In genomic region chr20:38143646-38144554, GRCh38 we compare ENCODE assay signal across 8 cellular contexts. TPM values are rescaled to one million over a fixed set of nuclear protein-coding genes. Genes with fewer than 3 reads are reported as not detected.
DNase-seq lines count a peak whose midpoint lies in the region; ATAC-seq, FAIRE-seq and TF ChIP-seq lines count a peak whose summit lies in the region.

No MANE protein-coding gene starts in this region.

- DNase-seq in H9 (no peak), T1000 (lab: John Stamatoyannopoulos, UW) (peak; percentile 84), heart left ventricle (peak in 3 of 5 donors; percentile 43 to 80 (median 66)), T-helper 1 cell (no peak), NCI-H2227 treated with DMSO at 0.1 percent for 48 hours (lab: John Stamatoyannopoulos, UW) (no peak), GM19239 (ENCODE audit: insufficient read length, low spot score) (no peak)
- DNase-seq in activated T-cell treated with anti-CD3 and anti-CD28 coated beads, Interleukin-2, amount 50 U/mL, for 24 hours, result no peak

- no peak overlapping the region for H3K56ac ChIP-seq in H9 (ENCODE audit: insufficient read length, low read depth, low read length)

- 100% methylated on average over 1 of the region's 16 CpGs for WGBS in H9 (ENCODE audit: extremely low coverage, insufficient read length, low lambda C conversion rate)
- 33 to 42% (median 34%) methylated on average over 13 to 16 of the region's 16 CpGs for WGBS in heart left ventricle, 4 donors

- H3K27me3 Mint-ChIP-seq in H9 (ENCODE audit: low read depth), result no peaks in the 10 kb centered on the region; the same call in 1 of the 2 replicates
- H3K27me3 Mint-ChIP-seq in activated T-cell treated with anti-CD3 and anti-CD28 coated beads, Interleukin-2, amount 50 U/mL, for 24 hours, result no peaks in the 10 kb centered on the region

- no peak overlapping the region for H2BK120ac ChIP-seq in H9 (ENCODE audit: low read depth, low read length, poor library complexity, severe bottlenecking)

- H4K91ac ChIP-seq in H9 (ENCODE audit: insufficient read length, low read depth, low read length), result no peak overlapping the region

- H2AFZ ChIP-seq in H9 (ENCODE audit: low read length), result no peak overlapping the region

- no peak overlapping the region for H4K8ac ChIP-seq in H9 (replicated peaks; ENCODE audit: insufficient read length, low read depth, low read length)

- no peak for FAIRE-seq in GM19239 (lab: Jason Lieb, UNC)

- no peak overlapping the region for H3T11ph ChIP-seq in H9 (ENCODE audit: low read length)

- no peaks in the 10 kb centered on the region for H3K79me2 ChIP-seq in H9 (ENCODE audit: insufficient read depth, low read length)

- H2BK5ac ChIP-seq in H9 (ENCODE audit: insufficient read length, low read length), result no peak overlapping the region

- H3K27ac Mint-ChIP-seq in H9, result peak overlapping the region in 1 of 3 experiments; percentile 42; a peak in 1 of 7 replicates
- no peak overlapping the region for H3K27ac Mint-ChIP-seq in activated T-cell treated with anti-CD3 and anti-CD28 coated beads, Interleukin-2, amount 50 U/mL, for 24 hours

- no peak overlapping the region for H3K4me2 ChIP-seq in H9 (ENCODE audit: insufficient read depth, insufficient read length, low read length)

- H3K4me3 Mint-ChIP-seq in H9, result no peak overlapping the region
- H3K4me3 Mint-ChIP-seq in activated T-cell treated with anti-CD3 and anti-CD28 coated beads, Interleukin-2, amount 50 U/mL, for 24 hours, result no peak overlapping the region

- H3K23ac ChIP-seq in H9 (ENCODE audit: insufficient read length, low read depth, low read length), result no peak overlapping the region

- H3K23me2 ChIP-seq in H9 (ENCODE audit: insufficient read length, low read depth, low read length, poor library complexity, severe bottlenecking), result no peaks in the 10 kb centered on the region

- H3K4me3 ChIP-seq in heart left ventricle (no peak overlapping the region), skin epidermis (no peak overlapping the region)

- H3K14ac ChIP-seq in H9 (ENCODE audit: insufficient read depth, low read length), result peak overlapping the region; percentile 52; the same call in 1 of the 2 replicates

- H3K18ac ChIP-seq in H9 (ENCODE audit: insufficient read length, low read depth, low read length), result no peak overlapping the region

- no peak overlapping the region for H3K4ac ChIP-seq in H9 (ENCODE audit: low read depth, low read length)

- no peaks in the 10 kb centered on the region for H3K79me1 ChIP-seq in H9 (ENCODE audit: insufficient read depth, low read depth, low read length, poor library complexity, severe bottlenecking)

- H2BK15ac ChIP-seq in H9 (ENCODE audit: low read depth, low read length), result no peak overlapping the region

- peak; percentile 29 to 64 (median 61) for ATAC-seq in heart left ventricle

- intact Hi-C loops in heart left ventricle (cut with DNase I), result no loop called here

- H3K36me3 Mint-ChIP-seq in H9 (ENCODE audit: insufficient read depth in 1 of 3, low read depth in 3 of 3), result no peaks in the 10 kb centered on the region; a peak in 1 of 7 replicates
- no peaks in the 10 kb centered on the region for H3K36me3 Mint-ChIP-seq in activated T-cell treated with anti-CD3 and anti-CD28 coated beads, Interleukin-2, amount 50 U/mL, for 24 hours (ENCODE audit: low read depth)

- no peak overlapping the region for H3K27ac ChIP-seq in H9 (ENCODE audit: insufficient read length, low read depth, low read length)
- peak overlapping the region; percentile 56 to 91 (median 80) for H3K27ac ChIP-seq in heart left ventricle
- H3K27ac ChIP-seq in skin epidermis, result peak overlapping the region in 14 of 21 experiments; percentile 24 to 73 (median 54)

- H3K4me1 ChIP-seq in H9 (ENCODE audit: insufficient read depth, low read length), result no peaks in the 10 kb centered on the region
- peaks cover 4 to 66% (median 45%) of the 10 kb centered on the region in 12 donors for H3K4me1 ChIP-seq in heart left ventricle

- H4K20me1 ChIP-seq in H9 (ENCODE audit: control insufficient read depth, insufficient read depth, insufficient read length), result no peaks in the 10 kb centered on the region

- H3K9ac ChIP-seq in H9 (ENCODE audit: extremely low read depth, insufficient read length, low read length), result no peak overlapping the region

- no peak overlapping the region for H2AK5ac ChIP-seq in H9 (ENCODE audit: insufficient read length, low read length)

- TF ChIP-seq POLR2A in heart left ventricle (IDR thresholded peaks at IDR 0.05), result no peak

- H3K9me3 ChIP-seq in H9 (ENCODE audit: control insufficient read depth, low read depth, low read length) (no peaks in the 10 kb centered on the region), heart left ventricle (no peaks in the 10 kb centered on the region)

- H3K27me3 ChIP-seq in H9 (ENCODE audit: insufficient read depth, low read length), result no peaks in the 10 kb centered on the region
- no peaks in the 10 kb centered on the region for H3K27me3 ChIP-seq in heart left ventricle

- peaks cover 15 to 30% of the 10 kb centered on the region in 2 experiments for H3K4me1 Mint-ChIP-seq in H9
- H3K4me1 Mint-ChIP-seq in activated T-cell treated with anti-CD3 and anti-CD28 coated beads, Interleukin-2, amount 50 U/mL, for 24 hours (ENCODE audit: low read depth), result no peaks in the 10 kb centered on the region

- H4K5ac ChIP-seq in H9 (ENCODE audit: insufficient read length, low read depth, low read length), result no peak overlapping the region

- no peak for TF ChIP-seq CTCF in H9 (conservative IDR thresholded peaks at IDR 0.05)
- no peak for TF ChIP-seq CTCF in heart left ventricle (IDR thresholded peaks at IDR 0.05)

- no peak overlapping the region for H2BK20ac ChIP-seq in H9 (ENCODE audit: low read depth, low read length, poor library complexity, severe bottlenecking)

- no peaks in the 10 kb centered on the region for H3K9me3 Mint-ChIP-seq in H9
- H3K9me3 Mint-ChIP-seq in activated T-cell treated with anti-CD3 and anti-CD28 coated beads, Interleukin-2, amount 50 U/mL, for 24 hours, result no peaks in the 10 kb centered on the region

- no peak overlapping the region for H2BK12ac ChIP-seq in H9 (ENCODE audit: insufficient read length, low read depth, low read length)

- peaks cover 0 to 93% (median 82%) of the 10 kb centered on the region in 9 donors for H3K36me3 ChIP-seq in heart left ventricle

RNA-seq across cellular contexts. Expression of gene TGM2, which starts 21.2 kb away (rescaled TPM):
- total RNA-seq in H9 (2021), result 1.1 and 1.4 TPM in 2 replicates
- total RNA-seq in heart left ventricle, result 1,000 to 10,000 TPM in 1 of 9 donors, 100 to 1,000 TPM in 8; 271 to 1,146 (median 567) TPM
- polyA plus RNA-seq in heart left ventricle, result 100 to 1,000 TPM; 211 to 972 TPM

Comparison
In these comparisons a context has a peak if more than half of its experiments do, and no peak if none do; other contexts are left out.
1. DNase-seq: peak in T1000 (single experiment) and heart left ventricle (3 of 5); none in H9 (single experiment), activated T-cell treated with anti-CD3 and anti-CD28 coated beads, Interleukin-2, amount 50 U/mL, for 24 hours (single experiment), T-helper 1 cell (0 of 5), NCI-H2227 treated with DMSO at 0.1 percent for 48 hours (single experiment) and GM19239 (single experiment).
2. RNA of gene TGM2, which starts 21.2 kb away (total RNA-seq): 271 to 1,146 TPM in heart left ventricle; 1.1 to 1.4 TPM in H9; every median in the first group is over 100 times any median in the second.